Comparison of ENCODE assay signal across 10 cellular contexts in genomic region chr22:24436553-24436952, GRCh38. TPM values are rescaled to one million over a fixed set of nuclear protein-coding genes. Genes with fewer than 3 reads are reported as not detected.
DNase-seq lines count a peak whose midpoint lies in the region; ATAC-seq, FAIRE-seq and TF ChIP-seq lines count a peak whose summit lies in the region.
"Had no signal": no experiment of that assay in that cellular context is flagged by ENCODE, and none has a peak within 500 bp of the region (broad histone marks: within the 10 kb centered on the region; RNA-seq: fewer than 3 reads in every experiment).

No MANE protein-coding gene starts in this region.

- peaks cover 40% of the 10 kb centered on the region for H3K4me1 Mint-ChIP-seq in T-helper 17 cell
- peaks cover 11% of the 10 kb centered on the region for H3K4me1 Mint-ChIP-seq in type B pancreatic cell (ENCODE audit: unreplicated experiment)

- ATAC-seq in HepG2 = no peak
- ATAC-seq in T-helper 17 cell = no peak
- ATAC-seq in HG02981 (IDR thresholded peaks at IDR 0.05; ENCODE audit: unreplicated experiment) = no peak

- POLR2A ChIA-PET in HepG2 (lab: Yijun Ruan, JAX) = no interaction called here

- no peak overlapping the region for H2BK5ac ChIP-seq in mesenchymal stem cell (ENCODE audit: low read depth, low read length, poor library complexity, severe bottlenecking)

- peaks cover 6% of the 10 kb centered on the region for H3K36me3 Mint-ChIP-seq in T-helper 17 cell (ENCODE audit: low read depth)
- peaks cover 6% of the 10 kb centered on the region for H3K36me3 Mint-ChIP-seq in type B pancreatic cell

- no peak overlapping the region for H3K9ac ChIP-seq in liver (ENCODE audit: low read depth in 1 of 2, low read length in 2 of 2)
- no peak overlapping the region for H3K9ac ChIP-seq in HepG2 (ENCODE audit: insufficient read depth, low read depth, low read length)
- peak overlapping the region; percentile 83 for H3K9ac ChIP-seq in mesenchymal stem cell (ENCODE audit: low read length)

- no peak overlapping the region for H2BK15ac ChIP-seq in mesenchymal stem cell (ENCODE audit: low read depth, poor library complexity, severe bottlenecking)

- no peak for TF ChIP-seq EP300 in HepG2 (IDR thresholded peaks at IDR 0.05; ENCODE audit: low read depth in 2 of 2, low read length in 2 of 2)
- no peak for TF ChIP-seq EP300 in HepG2 (CRISPR knock-in tag; IDR thresholded peaks at IDR 0.05; ENCODE audit: borderline replicate concordance)

- TF ChIP-seq CTCF in liver (IDR thresholded peaks at IDR 0.05; ENCODE audit: low read depth, low read length, missing input control) (no peak), HepG2 (CRISPR knock-in tag; IDR thresholded peaks at IDR 0.05) (no peak), type B pancreatic cell (conservative IDR thresholded peaks at IDR 0.05) (no peak)

- intact Hi-C loops in HepG2 (cut with micrococcal nuclease; ENCODE audit: unreplicated experiment) = no loop called here

- H3K79me2 ChIP-seq in HepG2 (ENCODE audit: insufficient read depth, low read length) = no peaks in the 10 kb centered on the region

- H2BK120ac ChIP-seq in mesenchymal stem cell (ENCODE audit: low read depth, low read length) = no peak overlapping the region

- H3K27me3 ChIP-seq in liver (ENCODE audit: control insufficient read depth in 4 of 4, insufficient read depth in 4 of 4, low read length in 3 of 4) (no peaks in the 10 kb centered on the region), HepG2 (ENCODE audit: control insufficient read depth in 1 of 2, insufficient read depth in 2 of 2, low read length in 2 of 2) (no peaks in the 10 kb centered on the region), mesenchymal stem cell (ENCODE audit: control insufficient read depth in 1 of 2, insufficient read depth in 1 of 2, low read length in 2 of 2) (no peaks in the 10 kb centered on the region)

- DNase-seq in HepG2 (ENCODE audit: low spot score) (no peak), T-helper 17 cell (no peak), mesenchymal stem cell (no peak), type B pancreatic cell (ENCODE audit: extremely low spot score, unreplicated experiment) (no peak), glomerular visceral epithelial cell (ENCODE audit: extremely low spot score) (no peak), DMS 273 (lab: John Stamatoyannopoulos, UW; ENCODE audit: unreplicated experiment) (no peak)
- DNase-seq: stimulated activated CD8-positive, alpha-beta memory T cell treated with anti-CD3 and anti-CD28 coated beads, Interleukin-4, amount 100 ng/mL, for 48 hours had no signal

- H2BK12ac ChIP-seq in mesenchymal stem cell (ENCODE audit: low read length in 2 of 2) = no peak overlapping the region

- H2AFZ ChIP-seq in HepG2 (ENCODE audit: low read length) = no peak overlapping the region
- H2AFZ ChIP-seq in mesenchymal stem cell (ENCODE audit: low read depth, low read length) = no peak overlapping the region

- CTCF ChIA-PET in HepG2 (lab: Yijun Ruan, JAX; ENCODE audit: low intra/inter-chr PET ratio, low total read pairs) = no interaction called here

- H3K27ac ChIP-seq in liver (ENCODE audit: low read depth in 1 of 2, low read length in 2 of 2) (peak overlapping the region; percentile 63 to 65), HepG2 (ENCODE audit: extremely low read length, insufficient read depth, low read length) (no peak overlapping the region), mesenchymal stem cell (ENCODE audit: low read length, poor library complexity, severe bottlenecking) (no peak overlapping the region)

- no peak overlapping the region for H3K14ac ChIP-seq in mesenchymal stem cell (ENCODE audit: low read length in 2 of 2)

- in situ Hi-C loops in HepG2 (cut with HindIII; ENCODE audit: extremely low pct_ligation_motif_present, low pct_unique_long_range_greater_than_20kb) = no loop called here

- H3K79me1 ChIP-seq in mesenchymal stem cell (replicated peaks; ENCODE audit: low read length, poor library complexity, severe bottlenecking) = no peaks in the 10 kb centered on the region

- H2AK5ac ChIP-seq in mesenchymal stem cell (ENCODE audit: low read length, severe bottlenecking) = no peak overlapping the region

- H3K27ac Mint-ChIP-seq in T-helper 17 cell (peak overlapping the region; percentile 84), type B pancreatic cell (peak overlapping the region; percentile 46)

- H3K4me2 ChIP-seq in HepG2 (ENCODE audit: low read depth, low read length) = no peak overlapping the region
- H3K4me2 ChIP-seq in mesenchymal stem cell (ENCODE audit: low read length, poor library complexity, severe bottlenecking) = no peak overlapping the region

- H3K4me3 ChIP-seq in liver (ENCODE audit: low read depth in 1 of 3, low read length in 3 of 3) = no peak overlapping the region
- H3K4me3 ChIP-seq in HepG2 (replicated peaks in 1 of 3; ENCODE audit: insufficient read depth in 1 of 3, low read depth in 2 of 3, low read length in 3 of 3) = no peak overlapping the region
- H3K4me3 ChIP-seq in mesenchymal stem cell (ENCODE audit: insufficient read depth in 1 of 2, low read depth in 1 of 2, low read length in 2 of 2) = no peak overlapping the region

- H3K18ac ChIP-seq in mesenchymal stem cell (ENCODE audit: low read depth in 1 of 2, low read length in 2 of 2) = no peak overlapping the region

- H4K91ac ChIP-seq in mesenchymal stem cell (ENCODE audit: low read length) = no peak overlapping the region

- H3K4me1 ChIP-seq in liver (ENCODE audit: control insufficient read depth in 4 of 4, insufficient read depth in 4 of 4, low read length in 3 of 4) = peaks cover 12 to 35% (median 25%) of the 10 kb centered on the region in 4 donors
- peaks cover 13% of the 10 kb centered on the region for H3K4me1 ChIP-seq in HepG2 (ENCODE audit: insufficient read depth, low read length)
- peaks cover 23% of the 10 kb centered on the region for H3K4me1 ChIP-seq in mesenchymal stem cell (ENCODE audit: control insufficient read depth, insufficient read depth, low read depth, low read length)

- H3K4me3 Mint-ChIP-seq in T-helper 17 cell (no peak overlapping the region), type B pancreatic cell (no peak overlapping the region)

- H3K9me3 Mint-ChIP-seq in type B pancreatic cell = no peaks in the 10 kb centered on the region

- no peak for TF ChIP-seq POLR2A in HepG2 (IDR thresholded peaks at IDR 0.05; ENCODE audit: insufficient read depth in 1 of 2, low read depth in 2 of 2, low read length in 2 of 2)

- FAIRE-seq in HepG2 (lab: Jason Lieb, UNC) = no peak
- FAIRE-seq: H54 had no signal

- H3K36me3 ChIP-seq in liver (ENCODE audit: control insufficient read depth in 4 of 4, insufficient read depth in 3 of 4, low read depth in 1 of 4, low read length in 3 of 4) (peaks cover 0 to 25% (median 16%) of the 10 kb centered on the region in 4 donors), HepG2 (replicated peaks in 1 of 2; ENCODE audit: control insufficient read depth in 1 of 2, insufficient read depth in 2 of 2, low read length in 2 of 2) (no peaks in the 10 kb centered on the region; a peak in 1 of 5 replicates), mesenchymal stem cell (ENCODE audit: control insufficient read depth in 1 of 2, insufficient read depth in 2 of 2, low read depth in 1 of 2, low read length in 2 of 2) (peaks cover 0 to 3% of the 10 kb centered on the region in 2 experiments)

- no peak overlapping the region for H4K8ac ChIP-seq in mesenchymal stem cell (ENCODE audit: low read length)

- H3K27me3 Mint-ChIP-seq in T-helper 17 cell = no peaks in the 10 kb centered on the region
- no peaks in the 10 kb centered on the region for H3K27me3 Mint-ChIP-seq in type B pancreatic cell

- no peaks in the 10 kb centered on the region for H4K20me1 ChIP-seq in HepG2 (ENCODE audit: insufficient read depth, low read length)

- no peak overlapping the region for H3K23ac ChIP-seq in mesenchymal stem cell (ENCODE audit: low read length in 2 of 2)

- no peak for TF ChIP-seq RAD21 in liver (IDR thresholded peaks at IDR 0.05)
- TF ChIP-seq RAD21 in HepG2 (CRISPR knock-in tag; IDR thresholded peaks at IDR 0.05) = no peak

- WGBS in liver = 88% methylated on average over 3 of the region's 3 CpGs
- 83% methylated on average over 3 of the region's 3 CpGs for WGBS in HepG2 (ENCODE audit: low lambda C conversion rate)
- WGBS in mesenchymal stem cell = 92% methylated on average over 3 of the region's 3 CpGs

- BruUV-seq in HepG2 (replicated peaks; lab: Mats Ljungman, UMichigan) = no TSS peak

- H3K9me3 ChIP-seq in liver (ENCODE audit: control insufficient read depth in 4 of 4, low read length in 3 of 4) (no peaks in the 10 kb centered on the region), HepG2 (ENCODE audit: low read length) (no peaks in the 10 kb centered on the region), T-helper 17 cell (ENCODE audit: control insufficient read depth, low read length, poor library complexity, severe bottlenecking) (no peaks in the 10 kb centered on the region), mesenchymal stem cell (ENCODE audit: control insufficient read depth, low read length) (no peaks in the 10 kb centered on the region)

- H3K4ac ChIP-seq in mesenchymal stem cell (ENCODE audit: low read depth in 1 of 2, low read length in 2 of 2) = no peak overlapping the region

RNA-seq across cellular contexts. Expression of gene ADORA2A, which starts 9.2 kb away (rescaled TPM):
- total RNA-seq in liver = 1 to 10 TPM; 4.4 to 5.4 TPM
- polyA plus RNA-seq in liver = 1 to 10 TPM; 3.4 to 3.5 TPM
- 3.3 and 4.0 TPM in 2 replicates for total RNA-seq in HepG2 (2016; rRNA removed; fragmentation: Illumina TruSeq; extraction: Trizol)
- 1.3 and 1.5 TPM in 2 replicates for total RNA-seq in HepG2 (2016; cell fraction: cytosol; rRNA removed; fragmentation: Illumina TruSeq; extraction: Trizol; ENCODE audit: low read depth)
- total RNA-seq in HepG2 (2016; cell fraction: insoluble cytoplasmic fraction; rRNA removed; fragmentation: Illumina TruSeq; extraction: Trizol) = 3.1 and 3.5 TPM in 2 replicates
- total RNA-seq in HepG2 (2016; cell fraction: membrane; rRNA removed; fragmentation: Illumina TruSeq; extraction: Trizol) = 2.9 and 5.0 TPM in 2 replicates
- total RNA-seq in HepG2 (2016; cell fraction: nucleus; rRNA removed; fragmentation: Illumina TruSeq; extraction: Trizol) = 2.4 TPM in 2 replicates
- 5.0 and 7.3 TPM in 2 replicates for polyA plus RNA-seq in HepG2 (2011; rRNA removed)
- polyA plus RNA-seq in HepG2 (2011; cell fraction: cytosol; rRNA removed) = 4.4 and 5.8 TPM in 2 replicates
- polyA plus RNA-seq in HepG2 (2011; cell fraction: nucleus; rRNA removed) = 15.5 and 20.4 TPM in 2 replicates
- 7.5 and 9.0 TPM in 2 replicates for polyA plus RNA-seq in HepG2 (2012)
- polyA plus RNA-seq in HepG2 (2016; cell fraction: cytosol; fragmentation: Illumina TruSeq; extraction: Trizol; ENCODE audit: low read depth) = 1.3 and 1.7 TPM in 2 replicates
- polyA plus RNA-seq in HepG2 (2016; cell fraction: insoluble cytoplasmic fraction; fragmentation: Illumina TruSeq; extraction: Trizol; ENCODE audit: low read depth) = 3.1 and 3.9 TPM in 2 replicates
- polyA plus RNA-seq in HepG2 (2016; cell fraction: membrane; fragmentation: Illumina TruSeq; extraction: Trizol; ENCODE audit: low read depth) = 2.3 and 3.2 TPM in 2 replicates
- 4.1 and 4.2 TPM in 2 replicates for polyA plus RNA-seq in HepG2 (2016; cell fraction: nucleus; fragmentation: Illumina TruSeq; extraction: Trizol; ENCODE audit: insufficient read depth, low read depth)
- 3.1 and 18.4 TPM in 2 replicates for polyA minus RNA-seq in HepG2 (2011; rRNA and poly(A)+ RNA removed; ENCODE audit: low replicate concordance)
- polyA minus RNA-seq in HepG2 (2011; cell fraction: cytosol; rRNA and poly(A)+ RNA removed) = 1.4 and 2.7 TPM in 2 replicates
- 4.9 and 7.1 TPM in 2 replicates for polyA minus RNA-seq in HepG2 (2011; cell fraction: nucleus; rRNA and poly(A)+ RNA removed)
- 10 to 100 TPM; 20.4 to 22.0 TPM for total RNA-seq in T-helper 17 cell
- 1.0 TPM for polyA plus RNA-seq in mesenchymal stem cell (2013, experiment 1 of 2)
- polyA plus RNA-seq in mesenchymal stem cell (2013, experiment 2 of 2) = 1.1 TPM
- 7.2 and 19.2 TPM in 2 replicates for total RNA-seq in type B pancreatic cell (ENCODE audit: low replicate concordance)

RNA-seq across cellular contexts. Expression of gene UPB1, which starts 58.6 kb away (rescaled TPM):
- total RNA-seq in liver (10 to 100 TPM in 1 of 2 donors, 1 to 10 TPM in 1; 7.1 to 67.6 TPM), HepG2 (2016; rRNA removed; fragmentation: Illumina TruSeq; extraction: Trizol) (0.60 and 1.2 TPM in 2 replicates), T-helper 17 cell (1 to 10 TPM; 1.5 to 2.8 TPM), type B pancreatic cell (ENCODE audit: low replicate concordance) (0.24 and 1.1 TPM in 2 replicates)
- polyA plus RNA-seq in liver (100 to 1,000 TPM in 1 of 2 donors, 10 to 100 TPM in 1; 50.0 to 115 TPM), HepG2 (2011; rRNA removed) (0.38 and 0.59 TPM in 2 replicates)
- total RNA-seq in HepG2 (2016; cell fraction: cytosol; rRNA removed; fragmentation: Illumina TruSeq; extraction: Trizol; ENCODE audit: low read depth) = 0.53 and 0.61 TPM in 2 replicates
- total RNA-seq in HepG2 (2016; cell fraction: insoluble cytoplasmic fraction; rRNA removed; fragmentation: Illumina TruSeq; extraction: Trizol) = 0.43 and 0.89 TPM in 2 replicates
- 0.90 and 0.96 TPM in 2 replicates for total RNA-seq in HepG2 (2016; cell fraction: membrane; rRNA removed; fragmentation: Illumina TruSeq; extraction: Trizol)
- total RNA-seq in HepG2 (2016; cell fraction: nucleus; rRNA removed; fragmentation: Illumina TruSeq; extraction: Trizol) = 1.0 and 1.1 TPM in 2 replicates
- polyA plus RNA-seq in HepG2 (2011; cell fraction: cytosol; rRNA removed) = 0.24 and 0.28 TPM in 2 replicates
- 0.84 and 1.1 TPM in 2 replicates for polyA plus RNA-seq in HepG2 (2011; cell fraction: nucleus; rRNA removed)
- 0.49 and 1.2 TPM in 2 replicates for polyA plus RNA-seq in HepG2 (2012)
- 0.42 and 0.53 TPM in 2 replicates for polyA plus RNA-seq in HepG2 (2016; cell fraction: cytosol; fragmentation: Illumina TruSeq; extraction: Trizol; ENCODE audit: low read depth)
- polyA plus RNA-seq in HepG2 (2016; cell fraction: insoluble cytoplasmic fraction; fragmentation: Illumina TruSeq; extraction: Trizol; ENCODE audit: low read depth) = 0.80 and 0.84 TPM in 2 replicates
- 0.63 and 0.65 TPM in 2 replicates for polyA plus RNA-seq in HepG2 (2016; cell fraction: membrane; fragmentation: Illumina TruSeq; extraction: Trizol; ENCODE audit: low read depth)
- polyA plus RNA-seq in HepG2 (2016; cell fraction: nucleus; fragmentation: Illumina TruSeq; extraction: Trizol; ENCODE audit: insufficient read depth, low read depth) = 1.5 and 1.6 TPM in 2 replicates
- 0.05 and 0.22 TPM in 2 replicates for polyA minus RNA-seq in HepG2 (2011; rRNA and poly(A)+ RNA removed; ENCODE audit: low replicate concordance)
- polyA minus RNA-seq in HepG2 (2011; cell fraction: cytosol; rRNA and poly(A)+ RNA removed) = not detected in 2 replicates
- polyA minus RNA-seq in HepG2 (2011; cell fraction: nucleus; rRNA and poly(A)+ RNA removed) = 0.77 and 0.99 TPM in 2 replicates
- polyA plus RNA-seq in mesenchymal stem cell (2013, experiment 1 of 2) = 0.06 TPM
- 0.04 TPM for polyA plus RNA-seq in mesenchymal stem cell (2013, experiment 2 of 2)

Comparison
In these comparisons a context has a peak if more than half of its experiments do, and no peak if none do; other contexts are left out.
1. H3K27ac ChIP-seq: peak in liver (2 of 2); none in HepG2 (single experiment) and mesenchymal stem cell (single experiment).